1 cellular context compared by ENCODE assay signal in genomic region chr6:209432-210103, GRCh38.
TF ChIP-seq lines count a peak whose summit lies in the region.

No MANE protein-coding gene starts in this region.

TF ChIP-seq in GM12878, 131 proteins besides CTCF, POLR2A, EP300 and RAD21 (continued from another document):
- 0 out of 2 replicates have a peak, but pooled peaks have one; percentile 25 for TF ChIP-seq PKNOX1 (IDR thresholded peaks at IDR 0.05)
- no peak for TF ChIP-seq ZNF207 (IDR thresholded peaks at IDR 0.05; ENCODE audit: borderline replicate concordance)
- TF ChIP-seq ZNF687 (IDR thresholded peaks at IDR 0.05) = peak; percentile 19; the same call in 1 of the 2 replicates
- TF ChIP-seq USF1 (IDR thresholded peaks at IDR 0.05; ENCODE audit: borderline replicate concordance, extremely low read length, insufficient read depth, low read depth, low read length) = no peak
- TF ChIP-seq IRF3 (IDR thresholded peaks at IDR 0.05) = no peak
- no peak for TF ChIP-seq RELA (IDR thresholded peaks at IDR 0.05; ENCODE audit: borderline replicate concordance, partially characterized antibody)
- TF ChIP-seq ZBTB33 (IDR thresholded peaks at IDR 0.05) = no peak
- peak; percentile 80; the same call in 1 of the 2 replicates for TF ChIP-seq SREBF1 (IDR thresholded peaks at IDR 0.05; ENCODE audit: low read length)
- peak; percentile 30; the same call in 1 of the 2 replicates for TF ChIP-seq TAF1 (IDR thresholded peaks at IDR 0.05; ENCODE audit: borderline replicate concordance, low read depth, low read length)
- peak; percentile 86; the same call in 1 of the 2 replicates for TF ChIP-seq CREM (IDR thresholded peaks at IDR 0.05; ENCODE audit: low read depth)
- peak in 1 of 2 experiments; percentile 81; a peak in 2 of 3 replicates for TF ChIP-seq EGR1 (IDR thresholded peaks at IDR 0.05; ENCODE audit: borderline replicate concordance in 1 of 2, low read depth in 2 of 2, low read length in 2 of 2)
- TF ChIP-seq PML (IDR thresholded peaks at IDR 0.05; ENCODE audit: low read length) = no peak
TF ChIP-seq in GM12878: peak in this region for 42.
